In genomic region chr9:69412741-69413150, GRCh38 we compare ENCODE assay signal across 1 cellular context.
TF ChIP-seq lines count a peak whose summit lies in the region.

No MANE protein-coding gene starts in this region.

TF ChIP-seq in GM23338, 12 proteins besides CTCF, POLR2A, EP300 and RAD21 (continued from another document):
- no peak for TF ChIP-seq ZNF462 (CRISPR knock-in tag; IDR thresholded peaks at IDR 0.05)
- TF ChIP-seq ETS1 (IDR thresholded peaks at IDR 0.05): no peak
- TF ChIP-seq REST (IDR thresholded peaks at IDR 0.05; ENCODE audit: unreplicated experiment): no peak
